Comparison of ENCODE assay signal across 8 cellular contexts in genomic region chr1:94542088-94542671, GRCh38. TPM values are rescaled to one million over a fixed set of nuclear protein-coding genes. Genes with fewer than 3 reads are reported as not detected.
DNase-seq lines count a peak whose midpoint lies in the region; ATAC-seq and TF ChIP-seq lines count a peak whose summit lies in the region.

No MANE protein-coding gene starts in this region.

- peaks cover 56% of the 10 kb centered on the region for H3K4me1 ChIP-seq in body of pancreas

- H3K27ac ChIP-seq in body of pancreas: peak overlapping the region; percentile 88 to 95 (median 93)

- intact Hi-C loops in activated CD4-positive, alpha-beta T cell treated with anti-CD3 and anti-CD28 coated beads, Interleukin-2, amount 10 ng/mL, durations not matched to agents 24 days and 14 days (cut with micrococcal nuclease): no loop called here
- intact Hi-C loops in body of pancreas (cut with DNase I): no loop called here

- H3K36me3 ChIP-seq in body of pancreas (replicated peaks in 1 of 2; ENCODE audit: insufficient read depth in 1 of 2, low read depth in 2 of 2): no peaks in the 10 kb centered on the region
- no peaks in the 10 kb centered on the region for H3K36me3 ChIP-seq in kidney epithelial cell (ENCODE audit: control insufficient read depth, insufficient read depth, low read length)

- TF ChIP-seq CTCF in body of pancreas (IDR thresholded peaks at IDR 0.05) (peak in 1 of 7 experiments; percentile 4), kidney epithelial cell (IDR thresholded peaks at IDR 0.05; ENCODE audit: insufficient read depth, low read length, poor library complexity, severe bottlenecking) (no peak)

- no peaks in the 10 kb centered on the region for H3K36me3 Mint-ChIP-seq in activated CD4-positive, alpha-beta T cell treated with anti-CD3 and anti-CD28 coated beads, Interleukin-2, amount 10 ng/mL, durations not matched to agents 24 days and 14 days (ENCODE audit: low read depth)

- H3K27me3 ChIP-seq in body of pancreas (no peaks in the 10 kb centered on the region), kidney epithelial cell (ENCODE audit: control insufficient read depth, insufficient read depth, low read length) (no peaks in the 10 kb centered on the region)

- no peak for TF ChIP-seq POLR2A in body of pancreas (IDR thresholded peaks at IDR 0.05)

- H3K9me3 Mint-ChIP-seq in activated CD4-positive, alpha-beta T cell treated with anti-CD3 and anti-CD28 coated beads, Interleukin-2, amount 10 ng/mL, durations not matched to agents 24 days and 14 days: no peaks in the 10 kb centered on the region

- no peak for DNase-seq in activated CD4-positive, alpha-beta T cell treated with anti-CD3 and anti-CD28 coated beads, Interleukin-2, amount 10 ng/mL, durations not matched to agents 24 days and 14 days
- no peak for DNase-seq in activated CD4-positive, alpha-beta T cell treated with anti-CD3 and anti-CD28 coated beads for 48 hours
- DNase-seq in body of pancreas: peak; percentile 43 to 57 (median 52)
- no peak for DNase-seq in kidney epithelial cell (ENCODE audit: low read depth)
- DNase-seq in stimulated activated naive CD8-positive, alpha-beta T cell treated with anti-CD3 and anti-CD28 coated beads, Interleukin-15, Interleukin-2, amounts not matched to agents 100 U/mL and 50 U/mL, for 24 hours: no peak
- DNase-seq in middle frontal gyrus (ENCODE audit: extremely low spot score, low spot score): no peak
- no peak for DNase-seq in NCI-H1930 (lab: John Stamatoyannopoulos, UW)

- peaks cover 69% of the 10 kb centered on the region for H3K27me3 Mint-ChIP-seq in activated CD4-positive, alpha-beta T cell treated with anti-CD3 and anti-CD28 coated beads, Interleukin-2, amount 10 ng/mL, durations not matched to agents 24 days and 14 days

- peaks cover 11% of the 10 kb centered on the region for H3K4me1 Mint-ChIP-seq in activated CD4-positive, alpha-beta T cell treated with anti-CD3 and anti-CD28 coated beads, Interleukin-2, amount 10 ng/mL, durations not matched to agents 24 days and 14 days

- ATAC-seq in HG03439 (IDR thresholded peaks at IDR 0.05; ENCODE audit: unreplicated experiment) (peak; percentile 23), body of pancreas (peak; percentile 12)
- peak; percentile 17 for ATAC-seq in stimulated activated naive CD8-positive, alpha-beta T cell treated with anti-CD3 and anti-CD28 coated beads, Interleukin-15, Interleukin-2, amounts not matched to agents 100 U/mL and 50 U/mL, for 24 hours

- H3K4me3 ChIP-seq in body of pancreas: peak overlapping the region; percentile 26 to 81
- peak overlapping the region; percentile 61 for H3K4me3 ChIP-seq in kidney epithelial cell (ENCODE audit: low read depth, low read length)

- peak overlapping the region; percentile 88 for H3K4me3 Mint-ChIP-seq in activated CD4-positive, alpha-beta T cell treated with anti-CD3 and anti-CD28 coated beads, Interleukin-2, amount 10 ng/mL, durations not matched to agents 24 days and 14 days

- no peaks in the 10 kb centered on the region for H3K9me3 ChIP-seq in body of pancreas

- 1 to 3% methylated on average over 18 to 25 of the region's 25 CpGs for WGBS in body of pancreas, 2 donors

- H3K27ac Mint-ChIP-seq in activated CD4-positive, alpha-beta T cell treated with anti-CD3 and anti-CD28 coated beads, Interleukin-2, amount 10 ng/mL, durations not matched to agents 24 days and 14 days: peak overlapping the region; percentile 64

RNA-seq across cellular contexts. Expression of gene F3, which starts 0.6 kb away (rescaled TPM):
- total RNA-seq in activated CD4-positive, alpha-beta T cell treated with anti-CD3 and anti-CD28 coated beads, Interleukin-2, amount 10 ng/mL, durations not matched to agents 24 days and 14 days: 0.07 and 0.33 TPM in 2 replicates
- total RNA-seq in body of pancreas (10 to 100 TPM; 37.9 to 85.4 TPM), kidney epithelial cell (132 and 152 TPM in 2 replicates)

Comparison
In these comparisons a context has a peak if more than half of its experiments do, and no peak if none do; other contexts are left out.
1. DNase-seq: peak in body of pancreas (4 of 4); none in activated CD4-positive, alpha-beta T cell treated with anti-CD3 and anti-CD28 coated beads, Interleukin-2, amount 10 ng/mL, durations not matched to agents 24 days and 14 days (single experiment), activated CD4-positive, alpha-beta T cell treated with anti-CD3 and anti-CD28 coated beads for 48 hours (single experiment), kidney epithelial cell (single experiment), stimulated activated naive CD8-positive, alpha-beta T cell treated with anti-CD3 and anti-CD28 coated beads, Interleukin-15, Interleukin-2, amounts not matched to agents 100 U/mL and 50 U/mL, for 24 hours (single experiment), middle frontal gyrus (single experiment) and NCI-H1930 (0 of 2).
2. RNA of gene F3, which starts 0.6 kb away (total RNA-seq): 132 to 152 TPM in kidney epithelial cell and 37.9 to 85.4 TPM in body of pancreas; 0.07 to 0.33 TPM in activated CD4-positive, alpha-beta T cell treated with anti-CD3 and anti-CD28 coated beads, Interleukin-2, amount 10 ng/mL, durations not matched to agents 24 days and 14 days; every median in the first group is over 10 times any median in the second.
3. Peak in every context shown above with its lines, with median percentiles within 50 percentile points of each other: ATAC-seq.